Comparison of ENCODE assay signal across 8 cellular contexts in genomic region chr1:212558665-212559480, GRCh38. TPM values are rescaled to one million over a fixed set of nuclear protein-coding genes. Genes with fewer than 3 reads are reported as not detected.
DNase-seq lines count a peak whose midpoint lies in the region; ATAC-seq and TF ChIP-seq lines count a peak whose summit lies in the region.

No MANE protein-coding gene starts in this region.

- H3K4me1 Mint-ChIP-seq in T-helper 1 cell treated with Interleukin-12 subunit alpha and Interleukin-12 subunit beta and Interleukin-4 antibody, amounts not matched to agents 30 μg/mL and 1 μg/mL, for 36 hours (ENCODE audit: low read depth) = peaks cover 8% of the 10 kb centered on the region

- H3K4me1 ChIP-seq in right atrium auricular region (peaks cover 0 to 8% of the 10 kb centered on the region in 2 donors), psoas muscle (peaks cover 4% of the 10 kb centered on the region), urinary bladder (ENCODE audit: insufficient read depth) (no peaks in the 10 kb centered on the region)

- peak overlapping the region; percentile 79 for H3K27ac ChIP-seq in angular gyrus (ENCODE audit: low read depth, low read length)
- H3K27ac ChIP-seq in right atrium auricular region = peak overlapping the region; percentile 87 to 96
- H3K27ac ChIP-seq in psoas muscle = peak overlapping the region; percentile 83
- peak overlapping the region; percentile 81 for H3K27ac ChIP-seq in urinary bladder (ENCODE audit: low read depth)

- H3K9me3 Mint-ChIP-seq in T-helper 1 cell treated with Interleukin-12 subunit alpha and Interleukin-12 subunit beta and Interleukin-4 antibody, amounts not matched to agents 30 μg/mL and 1 μg/mL, for 36 hours = peaks cover 4% of the 10 kb centered on the region

- H3K4me3 ChIP-seq in right atrium auricular region (peak overlapping the region; percentile 56 to 63), psoas muscle (peak overlapping the region; percentile 83), urinary bladder (ENCODE audit: low read depth, low read length) (peak overlapping the region; percentile 56)

- WGBS in psoas muscle, 3 donors = 2 to 3% (median 2%) methylated on average over 54 to 64 of the region's 64 CpGs
- WGBS in urinary bladder = 3% methylated on average over 64 of the region's 64 CpGs

- TF ChIP-seq CTCF in right atrium auricular region (IDR thresholded peaks at IDR 0.05) (no peak), psoas muscle (IDR thresholded peaks at IDR 0.05) (no peak)

- H3K4me3 Mint-ChIP-seq in T-helper 1 cell treated with Interleukin-12 subunit alpha and Interleukin-12 subunit beta and Interleukin-4 antibody, amounts not matched to agents 30 μg/mL and 1 μg/mL, for 36 hours = peak overlapping the region; percentile 77

- intact Hi-C loops in psoas muscle (cut with DNase I) = loop anchor here in 1 of 2 donors (5.0 kb wide), 1 partner anchor 77 kb away; no protein-coding TSS in a partner anchor

- H3K27me3 ChIP-seq in right atrium auricular region = no peaks in the 10 kb centered on the region
- H3K27me3 ChIP-seq in psoas muscle (ENCODE audit: insufficient read depth in 3 of 3, low read length in 2 of 3) = peaks cover 0 to 2% (median 0%) of the 10 kb centered on the region in 3 donors

- H3K36me3 Mint-ChIP-seq in T-helper 1 cell treated with Interleukin-12 subunit alpha and Interleukin-12 subunit beta and Interleukin-4 antibody, amounts not matched to agents 30 μg/mL and 1 μg/mL, for 36 hours (ENCODE audit: low read depth) = peaks cover 5% of the 10 kb centered on the region

- H3K36me3 ChIP-seq in right atrium auricular region (no peaks in the 10 kb centered on the region), psoas muscle (ENCODE audit: insufficient read depth in 1 of 2, low read depth in 1 of 2) (no peaks in the 10 kb centered on the region), urinary bladder (ENCODE audit: insufficient read depth) (no peaks in the 10 kb centered on the region)

- ATAC-seq in GM18498 (IDR thresholded peaks at IDR 0.05; ENCODE audit: unreplicated experiment) = peak; percentile 97
- peak; percentile 93 for ATAC-seq in HG02870 (IDR thresholded peaks at IDR 0.05; ENCODE audit: unreplicated experiment)
- peak; percentile 91 to 97 (median 94) for ATAC-seq in psoas muscle

- H3K9me3 ChIP-seq in right atrium auricular region (no peaks in the 10 kb centered on the region), psoas muscle (no peaks in the 10 kb centered on the region)

- DNase-seq in NCI-H1436 treated with DMSO at 0.1 percent for 48 hours (lab: John Stamatoyannopoulos, UW) (peak; percentile 54), right atrium auricular region (ENCODE audit: low spot score) (peak; percentile 96), psoas muscle (peak; percentile 93 to 95)

- peaks cover 49% of the 10 kb centered on the region for H3K27me3 Mint-ChIP-seq in T-helper 1 cell treated with Interleukin-12 subunit alpha and Interleukin-12 subunit beta and Interleukin-4 antibody, amounts not matched to agents 30 μg/mL and 1 μg/mL, for 36 hours (ENCODE audit: low read depth)

- H3K27ac Mint-ChIP-seq in T-helper 1 cell treated with Interleukin-12 subunit alpha and Interleukin-12 subunit beta and Interleukin-4 antibody, amounts not matched to agents 30 μg/mL and 1 μg/mL, for 36 hours = peak overlapping the region; percentile 98

RNA-seq across cellular contexts. Expression of gene ATF3, which starts 49.7 kb away (rescaled TPM):
- total RNA-seq in right atrium auricular region (10 to 100 TPM; 12.6 to 27.6 TPM), psoas muscle (10 to 100 TPM; 13.5 to 51.3 (median 26.3) TPM), urinary bladder (20.2 TPM)
- polyA plus RNA-seq in psoas muscle (10 to 100 TPM in 2 of 3 donors, 1 to 10 TPM in 1; 6.6 to 29.2 (median 10.1) TPM), urinary bladder (118 TPM)

Comparison
In these comparisons a context has a peak if more than half of its experiments do, and no peak if none do; other contexts are left out.
1. Peak in every context shown above with its lines: DNase-seq, ATAC-seq, H3K4me3 ChIP-seq and H3K27ac ChIP-seq.